In the genomic region with DNA sequence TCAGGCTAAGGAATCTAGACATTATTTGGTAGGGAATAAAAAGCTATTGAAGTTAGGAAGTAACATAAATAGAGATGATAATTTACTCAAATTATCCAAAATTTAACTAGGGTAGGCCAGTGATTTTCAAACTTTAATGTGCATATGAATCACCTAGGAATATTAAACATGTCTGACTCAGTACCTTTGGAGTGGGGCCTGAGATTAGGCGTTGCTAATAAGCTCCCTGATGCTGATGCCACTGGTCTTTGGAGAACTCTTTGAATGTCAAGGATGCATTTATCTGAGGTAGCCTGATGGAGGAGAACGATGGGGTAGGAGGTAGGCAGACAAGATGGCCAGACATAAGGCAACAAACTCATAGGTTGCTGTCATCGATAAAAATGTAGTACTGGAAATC, we compare ENCODE assay signal across 14 cellular contexts.
"Had no signal": no experiment of that assay in that cellular context is flagged by ENCODE, and none has a peak within 500 bp of the region (broad histone marks: within the 10 kb centered on the region; RNA-seq: fewer than 3 reads in every experiment).

No MANE protein-coding gene starts in this region.

- H3K36me3 ChIP-seq: cardiac muscle cell had no signal

- H3K27me3 ChIP-seq: cardiac muscle cell had no signal

- H3K4me1 ChIP-seq: parathyroid adenoma had no signal

- H2AFZ ChIP-seq: parathyroid adenoma had no signal

- H3K9ac ChIP-seq: parathyroid adenoma had no signal

- H3K4me3 ChIP-seq: cardiac muscle cell, coronary artery had no signal

- DNase-seq: activated CD4-positive, alpha-beta T cell treated with anti-CD3 and anti-CD28 coated beads, Interleukin-2, amount 50 U/mL, for 1 hour; activated CD4-positive, CD25-positive, alpha-beta regulatory T cell; activated T-cell treated with anti-CD3 and anti-CD28 coated beads for 4 hours; amniotic stem cell; effector CD8-positive, alpha-beta T cell; kidney; left ventricle myocardium superior; mesendoderm; stimulated activated CD4-positive, alpha-beta T cell treated with anti-CD3 and anti-CD28 coated beads, Interleukin-15, amount 100 ng/mL, for 24 hours; stimulated activated CD4-positive, alpha-beta T cell treated with anti-CD3 and anti-CD28 coated beads, Interleukin-4, amount 100 ng/mL, for 24 hours; stimulated activated naive CD8-positive, alpha-beta T cell treated with anti-CD3 and anti-CD28 coated beads, Interleukin-15, amount 100 ng/mL, for 72 hours had no signal

- H3K27ac ChIP-seq: cardiac muscle cell, coronary artery, parathyroid adenoma had no signal
